ENCODE assay signal across 18 cellular contexts in genomic region chr6:148850936-148851335, GRCh38.
A peak's percentile ranks its signal among the peaks of the same experiment; 100 is the strongest.
DNase-seq lines count a peak whose midpoint lies in the region; ATAC-seq and TF ChIP-seq lines count a peak whose summit lies in the region.
"Had no signal": no experiment of that assay in that cellular context is flagged by ENCODE, and none has a peak within 500 bp of the region (broad histone marks: within the 10 kb centered on the region; RNA-seq: fewer than 3 reads in every experiment).

No MANE protein-coding gene starts in this region.

- intact Hi-C loops in activated B cell treated with CpG ODN at 0.5 μM for 24 hours (cut with micrococcal nuclease): no loop called here

- H3K36me3 ChIP-seq in HAP-1 (replicated peaks): no peaks in the 10 kb centered on the region
- H3K36me3 ChIP-seq: BLaER1 had no signal

- ATAC-seq in activated B cell treated with CpG ODN at 0.5 μM for 24 hours (ENCODE audit: low read depth): no peak
- ATAC-seq: CD8-positive, alpha-beta T cell had no signal

- peaks cover 8% of the 10 kb centered on the region for H3K4me1 ChIP-seq in HAP-1
- H3K4me1 ChIP-seq: BLaER1, Caco-2 had no signal

- TF ChIP-seq CTCF in activated B cell treated with CpG ODN at 0.5 μM for 24 hours (IDR thresholded peaks at IDR 0.05) (no peak), nephron progenitor cell (IDR thresholded peaks at IDR 0.05) (no peak)

- H3K9me3 ChIP-seq in HAP-1: no peaks in the 10 kb centered on the region
- H3K9me3 ChIP-seq: BLaER1, Caco-2 had no signal

- no peaks in the 10 kb centered on the region for H3K27me3 Mint-ChIP-seq in activated B cell treated with CpG ODN at 0.5 μM for 24 hours
- no peaks in the 10 kb centered on the region for H3K27me3 Mint-ChIP-seq in nephron progenitor cell (ENCODE audit: low read depth, poor library complexity)
- H3K27me3 Mint-ChIP-seq: B cell had no signal

- CTCF ChIA-PET in activated B cell treated with CpG ODN at 0.5 μM for 24 hours (lab: Charles Lee): no interaction called here

- DNase-seq in ELF-1 (ENCODE audit: low read depth, low spot score): peak; percentile 21
- peak; percentile 32 to 53 for DNase-seq in HAP-1 (ENCODE audit: low spot score in 2 of 2)
- DNase-seq in activated B cell treated with CpG ODN at 0.5 μM for 24 hours: no peak
- no peak for DNase-seq in nephron progenitor cell
- DNase-seq in G401 (ENCODE audit: low spot score): no peak
- DNase-seq in putamen (ENCODE audit: low spot score): no peak
- DNase-seq in NCI-H345 (lab: John Stamatoyannopoulos, UW): no peak
- no peak for DNase-seq in dermis blood vessel endothelial cell
- DNase-seq: Caco-2; CD4-positive, CD25-positive, alpha-beta regulatory T cell; CD8-positive, alpha-beta T cell; DMS153; DND-41; GF-D8; H7; HFFc6 had no signal

- in situ Hi-C loops in HAP-1 (cut with MboI; ENCODE audit: low sequenced_read_pairs): no loop called here
- in situ Hi-C loops in G401 (cut with HindIII; ENCODE audit: low sequenced_read_pairs): no loop called here

- H3K4me3 ChIP-seq in HAP-1: no peak overlapping the region
- H3K4me3 ChIP-seq: BLaER1 had no signal

- no peaks in the 10 kb centered on the region for H3K9me3 Mint-ChIP-seq in activated B cell treated with CpG ODN at 0.5 μM for 24 hours
- no peaks in the 10 kb centered on the region for H3K9me3 Mint-ChIP-seq in nephron progenitor cell
- H3K9me3 Mint-ChIP-seq: CD4-positive, CD25-positive, alpha-beta regulatory T cell; CD8-positive, alpha-beta T cell; HFFc6 had no signal

- H3K36me3 Mint-ChIP-seq in activated B cell treated with CpG ODN at 0.5 μM for 24 hours (ENCODE audit: low read depth) (no peaks in the 10 kb centered on the region), nephron progenitor cell (ENCODE audit: low read depth) (peaks cover 22% of the 10 kb centered on the region)
- H3K36me3 Mint-ChIP-seq: CD4-positive, CD25-positive, alpha-beta regulatory T cell; CD8-positive, alpha-beta T cell had no signal

- H3K4me1 Mint-ChIP-seq in activated B cell treated with CpG ODN at 0.5 μM for 24 hours (peaks cover 80% of the 10 kb centered on the region), nephron progenitor cell (peaks cover 56% of the 10 kb centered on the region)
- H3K4me1 Mint-ChIP-seq: CD4-positive, CD25-positive, alpha-beta regulatory T cell had no signal

- POLR2A ChIA-PET in activated B cell treated with CpG ODN at 0.5 μM for 24 hours (lab: Charles Lee): no interaction called here

- H3K4me3 Mint-ChIP-seq in activated B cell treated with CpG ODN at 0.5 μM for 24 hours (no peak overlapping the region), nephron progenitor cell (no peak overlapping the region)
- H3K4me3 Mint-ChIP-seq: CD4-positive, CD25-positive, alpha-beta regulatory T cell; CD8-positive, alpha-beta T cell; HFFc6 had no signal

- H3K27ac Mint-ChIP-seq in activated B cell treated with CpG ODN at 0.5 μM for 24 hours: peak overlapping the region; percentile 38
- H3K27ac Mint-ChIP-seq in nephron progenitor cell: peak overlapping the region; percentile 13
- H3K27ac Mint-ChIP-seq: B cell; CD4-positive, CD25-positive, alpha-beta regulatory T cell; CD8-positive, alpha-beta T cell; HFFc6 had no signal

- H3K27me3 ChIP-seq in HAP-1 (ENCODE audit: low read depth): no peaks in the 10 kb centered on the region
- H3K27me3 ChIP-seq: BLaER1 had no signal

Comparison
In these comparisons a context has a peak if more than half of its experiments do, and no peak if none do; other contexts are left out.
1. DNase-seq: peak in ELF-1 (single experiment) and HAP-1 (2 of 2); none in activated B cell treated with CpG ODN at 0.5 μM for 24 hours (single experiment), nephron progenitor cell (single experiment), G401 (single experiment), putamen (single experiment), NCI-H345 (single experiment) and dermis blood vessel endothelial cell (single experiment).